In the genomic region with DNA sequence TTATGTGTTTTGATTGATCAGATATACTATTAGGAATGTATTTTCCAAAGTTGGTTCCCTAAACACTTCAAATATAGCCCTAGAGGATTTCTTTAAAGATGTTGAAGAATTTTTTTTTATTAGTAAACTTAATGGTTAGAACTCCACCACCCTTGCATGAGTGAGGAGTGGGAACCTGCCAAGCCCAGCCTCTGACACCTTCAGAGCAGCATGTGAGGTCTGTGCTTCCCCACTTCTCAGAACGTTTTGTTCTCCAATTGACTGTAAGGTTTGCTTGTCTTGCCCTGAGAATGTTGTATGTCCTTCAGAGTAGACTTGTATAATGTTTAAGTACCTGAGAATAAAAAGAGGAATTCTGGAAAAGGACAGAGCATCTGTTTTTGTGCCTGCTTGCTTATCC, we compare ENCODE assay signal across 27 cellular contexts.
"Had no signal": no experiment of that assay in that cellular context is flagged by ENCODE, and none has a peak within 500 bp of the region (broad histone marks: within the 10 kb centered on the region; RNA-seq: fewer than 3 reads in every experiment).

No MANE protein-coding gene starts in this region.

- H3K27ac ChIP-seq: neural progenitor cell, ovary, parathyroid adenoma, psoas muscle, right lobe of liver, sigmoid colon, stomach, thoracic aorta, thyroid gland, tibial nerve, upper lobe of left lung, vagina had no signal

- H3K4me1 ChIP-seq: parathyroid adenoma, psoas muscle, right lobe of liver, sigmoid colon, stomach, thyroid gland, upper lobe of left lung, vagina had no signal

- H3K9me3 Mint-ChIP-seq: natural killer cell; nephron; neural progenitor cell; stimulated activated effector memory CD8-positive, alpha-beta T cell treated with anti-CD3 and anti-CD28 coated beads, Interleukin-12 subunit alpha, Interleukin-12 subunit beta, amount 100 ng/mL, for 72 hours; stimulated activated naive B cell treated with anti-CD40 and anti-IgM and Interleukin-4, amounts not matched to agents 10 μg/mL and 1 μg/mL and 100 μg/mL, for 72 hours; stimulated activated naive CD8-positive, alpha-beta T cell treated with anti-CD3 and anti-CD28 coated beads, Interleukin-15, Interleukin-2, amounts not matched to agents 100 ng/mL and 50 ng/mL, for 24 hours had no signal

- H3K4me3 Mint-ChIP-seq: natural killer cell; nephron; neural progenitor cell; stimulated activated effector memory CD8-positive, alpha-beta T cell treated with anti-CD3 and anti-CD28 coated beads, Interleukin-12 subunit alpha, Interleukin-12 subunit beta, amount 100 ng/mL, for 72 hours; stimulated activated naive B cell treated with anti-CD40 and anti-IgM and Interleukin-4, amounts not matched to agents 10 μg/mL and 1 μg/mL and 100 μg/mL, for 72 hours; stimulated activated naive CD8-positive, alpha-beta T cell treated with anti-CD3 and anti-CD28 coated beads, Interleukin-15, Interleukin-2, amounts not matched to agents 100 ng/mL and 50 ng/mL, for 24 hours had no signal

- DNase-seq: natural killer cell; occipital lobe; ovary; posterior cingulate gyrus; psoas muscle; right lobe of liver; sigmoid colon; small intestine; stimulated activated CD4-positive, alpha-beta T cell treated with anti-CD3 and anti-CD28 coated beads, Interleukin-15, amount 100 ng/mL, for 24 hours; stimulated activated CD4-positive, alpha-beta T cell treated with anti-CD3 and anti-CD28 coated beads, Interleukin-2, amount 100 ng/mL, for 24 hours; stimulated activated CD4-positive, alpha-beta T cell treated with anti-CD3 and anti-CD28 coated beads, Interleukin-2, amount 100 ng/mL, for 48 hours; stimulated activated CD4-positive, alpha-beta T cell treated with anti-CD3 and anti-CD28 coated beads, Interleukin-4, amount 100 ng/mL, for 24 hours; stimulated activated naive B cell treated with anti-CD40 and anti-IgM and Interleukin-4, amounts not matched to agents 10 μg/mL and 1 μg/mL and 100 μg/mL, for 72 hours; stimulated activated naive CD4-positive, alpha-beta T cell treated with Interleukin-2 at 50 U/mL for 16 hours; stomach; thyroid gland; trophoblast cell; upper lobe of left lung had no signal

- H3K9me3 ChIP-seq: ovary, psoas muscle, right lobe of liver, sigmoid colon, stomach, thoracic aorta, thyroid gland, tibial nerve, upper lobe of left lung, vagina had no signal

- H3K36me3 ChIP-seq: neural progenitor cell, ovary, right lobe of liver, sigmoid colon, stomach, thoracic aorta, thyroid gland, tibial nerve, upper lobe of left lung, vagina had no signal

- H3K27ac Mint-ChIP-seq: natural killer cell; nephron; neural progenitor cell; progenitor cell of endocrine pancreas; stimulated activated effector memory CD8-positive, alpha-beta T cell treated with anti-CD3 and anti-CD28 coated beads, Interleukin-12 subunit alpha, Interleukin-12 subunit beta, amount 100 ng/mL, for 72 hours; stimulated activated naive B cell treated with anti-CD40 and anti-IgM and Interleukin-4, amounts not matched to agents 10 μg/mL and 1 μg/mL and 100 μg/mL, for 72 hours; stimulated activated naive CD8-positive, alpha-beta T cell treated with anti-CD3 and anti-CD28 coated beads, Interleukin-15, Interleukin-2, amounts not matched to agents 100 ng/mL and 50 ng/mL, for 24 hours had no signal

- H3K27me3 ChIP-seq: neural progenitor cell, ovary, right lobe of liver, sigmoid colon, stomach, thyroid gland, tibial nerve, upper lobe of left lung, vagina had no signal

- H3K4me1 Mint-ChIP-seq: natural killer cell; stimulated activated effector memory CD8-positive, alpha-beta T cell treated with anti-CD3 and anti-CD28 coated beads, Interleukin-12 subunit alpha, Interleukin-12 subunit beta, amount 100 ng/mL, for 72 hours had no signal

- H3K4me3 ChIP-seq: neural progenitor cell, ovary, psoas muscle, right lobe of liver, sigmoid colon, stomach, thoracic aorta, thyroid gland, tibial nerve, upper lobe of left lung, vagina had no signal

- ATAC-seq: natural killer cell; psoas muscle; right lobe of liver; stimulated activated effector memory CD8-positive, alpha-beta T cell treated with anti-CD3 and anti-CD28 coated beads, Interleukin-12 subunit alpha, Interleukin-12 subunit beta, amount 100 ng/mL, for 72 hours; stimulated activated naive B cell treated with anti-CD40 and anti-IgM and Interleukin-4, amounts not matched to agents 10 μg/mL and 1 μg/mL and 100 μg/mL, for 72 hours had no signal

- H3K27me3 Mint-ChIP-seq: progenitor cell of endocrine pancreas; stimulated activated naive B cell treated with anti-CD40 and anti-IgM and Interleukin-4, amounts not matched to agents 10 μg/mL and 1 μg/mL and 100 μg/mL, for 72 hours had no signal

- H3K36me3 Mint-ChIP-seq: natural killer cell; stimulated activated effector memory CD8-positive, alpha-beta T cell treated with anti-CD3 and anti-CD28 coated beads, Interleukin-12 subunit alpha, Interleukin-12 subunit beta, amount 100 ng/mL, for 72 hours; stimulated activated naive B cell treated with anti-CD40 and anti-IgM and Interleukin-4, amounts not matched to agents 10 μg/mL and 1 μg/mL and 100 μg/mL, for 72 hours had no signal
